Comparison of ENCODE assay signal across 14 cellular contexts in genomic region chrX:136228808-136229207, GRCh38. TPM values are rescaled to one million over a fixed set of nuclear protein-coding genes. Genes with fewer than 3 reads are reported as not detected.
DNase-seq lines count a peak whose midpoint lies in the region; ATAC-seq and FAIRE-seq lines count a peak whose summit lies in the region.
"Had no signal": no experiment of that assay in that cellular context is flagged by ENCODE, and none has a peak within 500 bp of the region (broad histone marks: within the 10 kb centered on the region; RNA-seq: fewer than 3 reads in every experiment).

No MANE protein-coding gene starts in this region.

- DNase-seq in immature natural killer cell (no peak), HTR-8/SVneo (ENCODE audit: insufficient read length, low spot score) (no peak)
- DNase-seq: activated CD4-positive, alpha-beta T cell treated with anti-CD3 and anti-CD28 coated beads, Interleukin-2, amount 50 U/mL, for 4 hours; CD8-positive, alpha-beta memory T cell; effector memory CD4-positive, alpha-beta T cell; NCI-H1436; NCI-H510A had no signal

- H3K27ac Mint-ChIP-seq in immature natural killer cell, result peak overlapping the region in 5 of 6 donors; percentile 61 to 84 (median 76)
- H3K27ac Mint-ChIP-seq: mesothelial cell of epicardium had no signal

- peak overlapping the region in 4 of 5 donors; percentile 5 to 76 (median 31) for H3K4me3 Mint-ChIP-seq in immature natural killer cell
- H3K4me3 Mint-ChIP-seq: CD8-positive, alpha-beta memory T cell; mesothelial cell of epicardium had no signal

- ATAC-seq in GM18502 (IDR thresholded peaks at IDR 0.05; ENCODE audit: poor library complexity, unreplicated experiment), result peak; percentile 45
- peak; percentile 55 for ATAC-seq in GM19438 (IDR thresholded peaks at IDR 0.05; ENCODE audit: low read depth, unreplicated experiment)
- ATAC-seq in HG03066 (IDR thresholded peaks at IDR 0.05; ENCODE audit: low read depth, unreplicated experiment), result peak; percentile 51
- no peak for ATAC-seq in HG02884 (IDR thresholded peaks at IDR 0.05; ENCODE audit: unreplicated experiment)
- ATAC-seq in GM21576 (IDR thresholded peaks at IDR 0.05; ENCODE audit: unreplicated experiment), result no peak

- H3K36me3 Mint-ChIP-seq in immature natural killer cell, result peaks cover 4 to 14% (median 4%) of the 10 kb centered on the region in 3 donors

- peaks cover 18 to 22% of the 10 kb centered on the region in 2 donors for H3K4me1 Mint-ChIP-seq in immature natural killer cell
- H3K4me1 Mint-ChIP-seq: mesothelial cell of epicardium had no signal

- H3K9me3 Mint-ChIP-seq in immature natural killer cell, result no peaks in the 10 kb centered on the region
- H3K9me3 Mint-ChIP-seq: CD8-positive, alpha-beta memory T cell had no signal

- no peak for FAIRE-seq in HTR-8/SVneo (lab: Jason Lieb, UNC)
- FAIRE-seq: H54 had no signal

- H3K27me3 Mint-ChIP-seq in immature natural killer cell (ENCODE audit: low read depth in 3 of 3), result peaks cover 0 to 2% (median 0%) of the 10 kb centered on the region in 3 donors

RNA-seq across cellular contexts. Expression of gene MAP7D3, which starts 22.4 kb away (rescaled TPM):
- 1 to 10 TPM in 2 of 3 donors, under 1 TPM in 1; 0.12 to 4.2 (median 2.7) TPM for polyA plus RNA-seq in immature natural killer cell

Comparison
In these comparisons a context has a peak if more than half of its experiments do, and no peak if none do; other contexts are left out.
1. ATAC-seq: peak in GM18502 (single experiment), GM19438 (single experiment) and HG03066 (single experiment); none in HG02884 (single experiment) and GM21576 (single experiment).